21 cellular contexts compared by ENCODE assay signal in genomic region chr22:39181356-39181755, GRCh38. TPM values are rescaled to one million over a fixed set of nuclear protein-coding genes. Genes with fewer than 3 reads are reported as not detected.
DNase-seq lines count a peak whose midpoint lies in the region; FAIRE-seq and TF ChIP-seq lines count a peak whose summit lies in the region.
"Had no signal": no experiment of that assay in that cellular context is flagged by ENCODE, and none has a peak within 500 bp of the region (broad histone marks: within the 10 kb centered on the region; RNA-seq: fewer than 3 reads in every experiment).

No MANE protein-coding gene starts in this region.

- H3K79me1 ChIP-seq in H1 (ENCODE audit: low read depth, low read length) = no peaks in the 10 kb centered on the region

- H3K9me3 ChIP-seq in left ventricle myocardium inferior (replicated peaks) = peaks cover 10% of the 10 kb centered on the region
- H3K9me3 ChIP-seq in H1 (ENCODE audit: insufficient read depth in 2 of 2, low read depth in 1 of 2, low read length in 1 of 2) = peaks cover 0 to under 1% of the 10 kb centered on the region in 2 experiments; a peak in 1 of 4 replicates
- H3K9me3 ChIP-seq: HAP-1, SJSA1 had no signal

- DNase-seq in cardiac septum (ENCODE audit: low spot score) = peak; percentile 58
- no peak for DNase-seq in left ventricle myocardium inferior
- DNase-seq in H1 (ENCODE audit: low read depth in 1 of 2, low spot score in 2 of 2) = no peak
- no peak for DNase-seq in osteocyte (ENCODE audit: extremely low spot score, unreplicated experiment)
- no peak for DNase-seq in DMS114 treated with DMSO at 0.1 percent for 48 hours (lab: John Stamatoyannopoulos, UW; ENCODE audit: unreplicated experiment)
- no peak for DNase-seq in NCI-H748 (lab: John Stamatoyannopoulos, UW; ENCODE audit: unreplicated experiment)
- no peak for DNase-seq in NCI-H510A (lab: John Stamatoyannopoulos, UW)
- DNase-seq: CD4-positive, CD25-positive, alpha-beta regulatory T cell; Kasumi-1; NCI-H1092 treated with DMSO at 0.1 percent for 48 hours; NCI-H1436; NCI-H187 treated with DMSO at 0.1 percent for 48 hours; NCI-H524 treated with DMSO at 0.1 percent for 48 hours; NK-92 treated with Interleukin-12 subunit alpha and Interleukin-12 subunit beta, amount 100 ng/mL, for 24 hours; PC-3; Right ventricle myocardium superior had no signal

- peaks cover 15% of the 10 kb centered on the region for H3K4me1 Mint-ChIP-seq in osteocyte (ENCODE audit: unreplicated experiment)

- no peak overlapping the region for H2BK5ac ChIP-seq in H1 (ENCODE audit: low read depth, low read length)

- H3K27ac ChIP-seq in left ventricle myocardium inferior (replicated peaks) (no peak overlapping the region), H1 (ENCODE audit: low read depth, low read length) (no peak overlapping the region)
- H3K27ac ChIP-seq: BLaER1, SJSA1 had no signal

- no peak overlapping the region for H2AK5ac ChIP-seq in H1 (ENCODE audit: low read depth, low read length)

- no peak overlapping the region for H3K56ac ChIP-seq in H1 (replicated peaks; ENCODE audit: insufficient read length, low read depth, low read length)

- no peak overlapping the region for H4K5ac ChIP-seq in H1 (ENCODE audit: insufficient read length, low read depth, low read length)

- H3K4me3 ChIP-seq in left ventricle myocardium inferior (no peak overlapping the region), H1 (ENCODE audit: extremely low read depth in 1 of 4, insufficient read depth in 2 of 4, low read depth in 3 of 4, low read length in 4 of 4) (no peak overlapping the region)
- H3K4me3 ChIP-seq: BLaER1, HAP-1, K562, SJSA1 had no signal

- 94% methylated on average over 5 of the region's 8 CpGs; no CpG with 5 or more reads in 1 of the 2 experiments for WGBS in H1 (ENCODE audit: extremely low coverage in 1 of 2, insufficient coverage in 1 of 2, insufficient read length in 1 of 2, insufficient replicate concordance in 2 of 2, low coverage in 1 of 2, low lambda C conversion rate in 2 of 2, missing lambda C conversion rate in 1 of 2), 2 experiments

- no peaks in the 10 kb centered on the region for H3K27me3 ChIP-seq in left ventricle myocardium inferior (ENCODE audit: low read depth)
- no peaks in the 10 kb centered on the region for H3K27me3 ChIP-seq in H1 (replicated peaks in 1 of 4; ENCODE audit: control insufficient read depth in 3 of 4, extremely low read depth in 1 of 4, insufficient read depth in 3 of 4, low read length in 3 of 4)
- H3K27me3 ChIP-seq: BLaER1, SJSA1 had no signal

- peak overlapping the region; percentile 70 for H2BK12ac ChIP-seq in H1 (ENCODE audit: low read depth, low read length)

- H3K4me1 ChIP-seq in left ventricle myocardium inferior = peaks cover 61% of the 10 kb centered on the region
- peaks cover 4 to 31% (median 21%) of the 10 kb centered on the region in 4 experiments for H3K4me1 ChIP-seq in H1 (replicated peaks in 1 of 4; ENCODE audit: control insufficient read depth in 3 of 4, insufficient read depth in 4 of 4, low read length in 3 of 4)
- H3K4me1 ChIP-seq: BLaER1 had no signal

- no peaks in the 10 kb centered on the region for H4K20me1 ChIP-seq in H1 (replicated peaks in 1 of 2; ENCODE audit: control insufficient read depth in 1 of 2, insufficient read depth in 2 of 2, low read length in 2 of 2)
- H4K20me1 ChIP-seq: BLaER1 had no signal

- H3K79me2 ChIP-seq in H1 (ENCODE audit: control insufficient read depth in 1 of 2, insufficient read depth in 2 of 2, low read length in 2 of 2) = no peaks in the 10 kb centered on the region

- H3K9me3 Mint-ChIP-seq in osteocyte (ENCODE audit: unreplicated experiment) = no peaks in the 10 kb centered on the region

- no peak overlapping the region for H3K4me2 ChIP-seq in H1 (ENCODE audit: insufficient read depth in 1 of 2, low read depth in 2 of 2, low read length in 2 of 2)
- H3K4me2 ChIP-seq: BLaER1 had no signal

- no peak for TF ChIP-seq POLR2A in H1 (IDR thresholded peaks at IDR 0.05; ENCODE audit: control extremely low read depth in 1 of 2, low read depth in 2 of 2, low read length in 2 of 2)

- no peak for TF ChIP-seq CTCF in left ventricle myocardium inferior (IDR thresholded peaks at IDR 0.05; ENCODE audit: borderline replicate concordance)
- no peak for TF ChIP-seq CTCF in H1 (IDR thresholded peaks at IDR 0.05; ENCODE audit: control extremely low read depth in 1 of 3, insufficient read depth in 1 of 3, low read depth in 1 of 3, low read length in 3 of 3)
- TF ChIP-seq CTCF in osteocyte (IDR thresholded peaks at IDR 0.05) = no peak

- CTCF ChIA-PET in H1 (lab: Charles Lee; ENCODE audit: partially characterized antibody) = interaction anchor here (1.0 to 2.7 kb wide), 3 partner anchors 8 to 128 kb away, joined by 3 to 9 read pairs (median 3); no protein-coding TSS in a partner anchor

- H3K27ac Mint-ChIP-seq in osteocyte (ENCODE audit: unreplicated experiment) = peak overlapping the region; percentile 7
- H3K27ac Mint-ChIP-seq: CD4-positive, CD25-positive, alpha-beta regulatory T cell had no signal

- TF ChIP-seq EP300 in H1 (IDR thresholded peaks at IDR 0.05; ENCODE audit: borderline replicate concordance in 1 of 2, low read depth in 2 of 2, low read length in 2 of 2) = no peak

- no peaks in the 10 kb centered on the region for H3K27me3 Mint-ChIP-seq in osteocyte (ENCODE audit: unreplicated experiment)
- H3K27me3 Mint-ChIP-seq: CD4-positive, CD25-positive, alpha-beta regulatory T cell had no signal

- no peak overlapping the region for H3K14ac ChIP-seq in H1 (ENCODE audit: insufficient read length)

- no peaks in the 10 kb centered on the region for H3K23me2 ChIP-seq in H1 (ENCODE audit: low read depth, low read length)

- no peak overlapping the region for H4K8ac ChIP-seq in H1 (ENCODE audit: extremely low read depth, insufficient read depth, low read length)

- POLR2A ChIA-PET in H1 (lab: Charles Lee; ENCODE audit: partially characterized antibody) = interaction anchor here (2.2 to 4.4 kb wide), 3 partner anchors 10 to 137 kb away, joined by 8 to 31 read pairs (median 19); partner anchors contain the start of gene RPL3

- H2BK120ac ChIP-seq in H1 (replicated peaks; ENCODE audit: low read depth, low read length) = no peak overlapping the region

- no peak overlapping the region for H3K23ac ChIP-seq in H1 (ENCODE audit: insufficient read length)

- no peak for TF ChIP-seq RAD21 in H1 (IDR thresholded peaks at IDR 0.05 in 1 of 2, conservative IDR thresholded peaks at IDR 0.05 in 1 of 2; ENCODE audit: low read depth in 2 of 2, low read length in 2 of 2)

- FAIRE-seq in H1 (lab: Jason Lieb, UNC) = no peak
- FAIRE-seq: HepG2, K562 had no signal

- no peak overlapping the region for H4K91ac ChIP-seq in H1 (replicated peaks; ENCODE audit: insufficient read length, low read length)

- peak overlapping the region; percentile 38; the same call in 1 of the 2 replicates for H3K18ac ChIP-seq in H1 (ENCODE audit: extremely low read depth, low read length)

- H2AFZ ChIP-seq in H1 (ENCODE audit: low read length) = no peak overlapping the region

- H3K36me3 ChIP-seq in left ventricle myocardium inferior (no peaks in the 10 kb centered on the region), H1 (ENCODE audit: control insufficient read depth in 2 of 4, insufficient read depth in 4 of 4, low read length in 3 of 4) (no peaks in the 10 kb centered on the region)
- H3K36me3 ChIP-seq: BLaER1, HAP-1, SJSA1 had no signal

- no peak overlapping the region for H3K9ac ChIP-seq in H1 (replicated peaks in 1 of 4; ENCODE audit: extremely low read depth in 1 of 4, low read depth in 3 of 4, low read length in 3 of 4)
- H3K9ac ChIP-seq: BLaER1 had no signal

- intact Hi-C loops in cardiac septum (cut with DNase I) (no loop called here), left ventricle myocardium inferior (cut with micrococcal nuclease) (no loop called here)

- H3K4ac ChIP-seq in H1 (replicated peaks; ENCODE audit: insufficient read length, low read depth, low read length) = no peak overlapping the region

- 0 out of 2 replicates have a peak overlapping the region, but pooled peaks have one; percentile 53 for H2BK20ac ChIP-seq in H1 (ENCODE audit: low read length)

- no peak overlapping the region for H3K4me3 Mint-ChIP-seq in osteocyte (ENCODE audit: unreplicated experiment)
- H3K4me3 Mint-ChIP-seq: CD4-positive, CD25-positive, alpha-beta regulatory T cell had no signal

- H3K36me3 Mint-ChIP-seq in osteocyte (ENCODE audit: unreplicated experiment) = no peaks in the 10 kb centered on the region

- H2BK15ac ChIP-seq in H1 (ENCODE audit: low read length) = peak overlapping the region; percentile 63; the same call in 1 of the 2 replicates

TF ChIP-seq in H1, 55 proteins besides CTCF, POLR2A, EP300 and RAD21:
- no peak for TF ChIP-seq BRCA1 (IDR thresholded peaks at IDR 0.05; ENCODE audit: low read depth, low read length)
- no peak for TF ChIP-seq RFX5 (IDR thresholded peaks at IDR 0.05; ENCODE audit: borderline replicate concordance, low read depth, low read length)
- no peak for TF ChIP-seq ASH2L (IDR thresholded peaks at IDR 0.05; ENCODE audit: low read length)
- TF ChIP-seq POU5F1 (IDR thresholded peaks at IDR 0.05; ENCODE audit: low read depth, low read length) = no peak
- TF ChIP-seq EZH2 (IDR thresholded peaks at IDR 0.05; ENCODE audit: low read depth, low read length, severe bottlenecking) = no peak
- TF ChIP-seq TAF1 (IDR thresholded peaks at IDR 0.05; ENCODE audit: low read depth, low read length) = no peak
- no peak for TF ChIP-seq RBBP5 (IDR thresholded peaks at IDR 0.05; ENCODE audit: borderline replicate concordance, low read depth, low read length)
- TF ChIP-seq KDM4A (IDR thresholded peaks at IDR 0.05; ENCODE audit: low read depth, low read length, severe bottlenecking) = no peak

RNA-seq across cellular contexts. Expression of gene CBX7, which starts 28.9 kb away (rescaled TPM):
- total RNA-seq in cardiac septum (89.6 TPM), left ventricle myocardium inferior (85.4 TPM), osteocyte (8.1 and 9.6 TPM in 2 replicates)
- total RNA-seq in H1 (2021; fragmentation: NEBNext Ultra II Directional; extraction: Animal tissue kit (Norgen Biotek cat#: 25700)) = 8.7 TPM in 2 replicates
- polyA plus RNA-seq in H1 (2011; rRNA removed) = 6.9 and 12.3 TPM in 2 replicates
- 9.2 TPM for polyA plus RNA-seq in H1 (2011; cell fraction: cytosol; rRNA removed)
- polyA plus RNA-seq in H1 (2011; cell fraction: nucleus; rRNA removed) = 15.9 TPM
- 5.4 to 9.5 TPM (median 8.5 TPM) in 4 replicates for polyA plus RNA-seq in H1 (2012, experiment 1 of 2)
- 7.8 TPM for polyA plus RNA-seq in H1 (2012, experiment 2 of 2)
- 5.7 TPM for polyA plus RNA-seq in H1 (2013, experiment 1 of 2)
- polyA plus RNA-seq in H1 (2013, experiment 2 of 2) = 5.9 TPM
- polyA minus RNA-seq in H1 (2011; rRNA and poly(A)+ RNA removed) = 5.8 and 8.3 TPM in 2 replicates
- polyA minus RNA-seq in H1 (2011; cell fraction: cytosol; rRNA and poly(A)+ RNA removed) = 5.1 TPM
- 7.3 TPM for polyA minus RNA-seq in H1 (2011; cell fraction: nucleus; rRNA and poly(A)+ RNA removed)
